8 cellular contexts compared by ENCODE assay signal in genomic region chr15:39921274-39921638, GRCh38. TPM values are rescaled to one million over a fixed set of nuclear protein-coding genes. Genes with fewer than 3 reads are reported as not detected.
DNase-seq lines count a peak whose midpoint lies in the region; ATAC-seq, FAIRE-seq and TF ChIP-seq lines count a peak whose summit lies in the region.

No MANE protein-coding gene starts in this region.

- WGBS in HepG2 (ENCODE audit: low lambda C conversion rate) = 91% methylated on average over 6 of the region's 6 CpGs

- TF ChIP-seq CTCF in HepG2 (CRISPR knock-in tag; IDR thresholded peaks at IDR 0.05) (no peak), thoracic aorta (IDR thresholded peaks at IDR 0.05) (no peak)

- TF ChIP-seq EP300 in HepG2 (IDR thresholded peaks at IDR 0.05; ENCODE audit: low read depth in 2 of 2, low read length in 2 of 2) = no peak
- TF ChIP-seq EP300 in HepG2 (CRISPR knock-in tag; IDR thresholded peaks at IDR 0.05; ENCODE audit: borderline replicate concordance) = no peak

- no peak for DNase-seq in activated CD8-positive, alpha-beta memory T cell treated with anti-CD3 and anti-CD28 coated beads, Interleukin-2, amount 10 ng/mL, durations not matched to agents 7 days and 5 days
- DNase-seq in activated CD8-positive, alpha-beta memory T cell treated with anti-CD3 and anti-CD28 coated beads for 24 hours = no peak
- no peak for DNase-seq in HepG2 (ENCODE audit: low spot score)
- no peak for DNase-seq in thoracic aorta (ENCODE audit: low spot score)
- no peak for DNase-seq in CD1c-positive myeloid dendritic cell (ENCODE audit: extremely low spot score)
- no peak for DNase-seq in DMS114 treated with DMSO at 0.1 percent for 48 hours (lab: John Stamatoyannopoulos, UW; ENCODE audit: unreplicated experiment)
- DNase-seq in GOT3 (lab: John Stamatoyannopoulos, UW) = no peak

- H3K9ac ChIP-seq in HepG2 (ENCODE audit: insufficient read depth, low read depth, low read length) = peak overlapping the region; percentile 31; the same call in 1 of the 2 replicates

- peaks cover 4 to 21% of the 10 kb centered on the region in 2 experiments; a peak in 3 of 5 replicates for H3K27me3 ChIP-seq in HepG2 (ENCODE audit: control insufficient read depth in 1 of 2, insufficient read depth in 2 of 2, low read length in 2 of 2)
- no peaks in the 10 kb centered on the region for H3K27me3 ChIP-seq in thoracic aorta (replicated peaks; ENCODE audit: insufficient read depth)

- no peaks in the 10 kb centered on the region for H3K9me3 Mint-ChIP-seq in activated CD8-positive, alpha-beta memory T cell treated with anti-CD3 and anti-CD28 coated beads, Interleukin-2, amount 10 ng/mL, durations not matched to agents 7 days and 5 days (ENCODE audit: low read depth)

- no peak for TF ChIP-seq RAD21 in HepG2 (CRISPR knock-in tag; IDR thresholded peaks at IDR 0.05)

- H4K20me1 ChIP-seq in HepG2 (ENCODE audit: insufficient read depth, low read length) = no peaks in the 10 kb centered on the region

- H3K27me3 Mint-ChIP-seq in activated CD8-positive, alpha-beta memory T cell treated with anti-CD3 and anti-CD28 coated beads, Interleukin-2, amount 10 ng/mL, durations not matched to agents 7 days and 5 days = peaks cover 55% of the 10 kb centered on the region

- no peak for FAIRE-seq in HepG2 (lab: Jason Lieb, UNC)

- intact Hi-C loops in HepG2 (cut with micrococcal nuclease; ENCODE audit: unreplicated experiment) = loop anchor here (5.0 kb wide), 1 partner anchor 34 kb away; no protein-coding TSS in a partner anchor

- H3K27ac Mint-ChIP-seq in activated CD8-positive, alpha-beta memory T cell treated with anti-CD3 and anti-CD28 coated beads, Interleukin-2, amount 10 ng/mL, durations not matched to agents 7 days and 5 days = no peak overlapping the region

- no peak for ATAC-seq in activated CD8-positive, alpha-beta memory T cell treated with anti-CD3 and anti-CD28 coated beads, Interleukin-2, amount 10 ng/mL, durations not matched to agents 7 days and 5 days
- ATAC-seq in HepG2 (no peak), thoracic aorta (ENCODE audit: insufficient number of reproducible peaks, low FRiP score, low read depth) (no peak)

- H3K4me1 Mint-ChIP-seq in activated CD8-positive, alpha-beta memory T cell treated with anti-CD3 and anti-CD28 coated beads, Interleukin-2, amount 10 ng/mL, durations not matched to agents 7 days and 5 days = peaks cover 18% of the 10 kb centered on the region

- no peaks in the 10 kb centered on the region for H3K79me2 ChIP-seq in HepG2 (ENCODE audit: insufficient read depth, low read length)

- no peaks in the 10 kb centered on the region for H3K36me3 ChIP-seq in HepG2 (replicated peaks in 1 of 2; ENCODE audit: control insufficient read depth in 1 of 2, insufficient read depth in 2 of 2, low read length in 2 of 2)
- H3K36me3 ChIP-seq in thoracic aorta = no peaks in the 10 kb centered on the region

- peak overlapping the region; percentile 54 to 71 (median 60) for H3K4me3 ChIP-seq in HepG2 (replicated peaks in 1 of 3; ENCODE audit: insufficient read depth in 1 of 3, low read depth in 2 of 3, low read length in 3 of 3)
- H3K4me3 ChIP-seq in thoracic aorta = peak overlapping the region; percentile 96

- H3K4me2 ChIP-seq in HepG2 (ENCODE audit: low read depth, low read length) = peak overlapping the region; percentile 78

- H3K9me3 ChIP-seq in HepG2 (ENCODE audit: low read length) (no peaks in the 10 kb centered on the region), thoracic aorta (no peaks in the 10 kb centered on the region)

- H3K27ac ChIP-seq in angular gyrus (ENCODE audit: low read depth, low read length) = peak overlapping the region; percentile 86
- no peak overlapping the region for H3K27ac ChIP-seq in HepG2 (ENCODE audit: extremely low read length, insufficient read depth, low read length)
- peak overlapping the region; percentile 92 to 93 for H3K27ac ChIP-seq in thoracic aorta

- H3K4me1 ChIP-seq in HepG2 (ENCODE audit: insufficient read depth, low read length) (peaks cover 19% of the 10 kb centered on the region), thoracic aorta (ENCODE audit: control insufficient read depth in 1 of 2, low read depth in 2 of 2) (peaks cover 0 to 8% of the 10 kb centered on the region in 2 donors)

- BruUV-seq in HepG2 (replicated peaks; lab: Mats Ljungman, UMichigan) = TSS peak; percentile 86

- H3K36me3 Mint-ChIP-seq in activated CD8-positive, alpha-beta memory T cell treated with anti-CD3 and anti-CD28 coated beads, Interleukin-2, amount 10 ng/mL, durations not matched to agents 7 days and 5 days = peaks cover 3% of the 10 kb centered on the region

- in situ Hi-C loops in HepG2 (cut with HindIII; ENCODE audit: extremely low pct_ligation_motif_present, low pct_unique_long_range_greater_than_20kb) = no loop called here

- CTCF ChIA-PET in activated CD8-positive, alpha-beta memory T cell treated with anti-CD3 and anti-CD28 coated beads, Interleukin-2, amount 10 ng/mL, durations not matched to agents 7 days and 5 days (lab: Charles Lee) = no interaction called here
- CTCF ChIA-PET in HepG2 (lab: Yijun Ruan, JAX; ENCODE audit: low intra/inter-chr PET ratio, low total read pairs) = no interaction called here

- peak overlapping the region; percentile 76 for H3K4me3 Mint-ChIP-seq in activated CD8-positive, alpha-beta memory T cell treated with anti-CD3 and anti-CD28 coated beads, Interleukin-2, amount 10 ng/mL, durations not matched to agents 7 days and 5 days

- TF ChIP-seq POLR2A in HepG2 (IDR thresholded peaks at IDR 0.05; ENCODE audit: insufficient read depth in 1 of 2, low read depth in 2 of 2, low read length in 2 of 2) = no peak

- POLR2A ChIA-PET in HepG2 (lab: Yijun Ruan, JAX) = interaction anchor here (2.6 kb wide), 1 partner anchor 13 kb away, joined by 15 read pairs; the partner anchor contains the start of gene EIF2AK4

- H2AFZ ChIP-seq in HepG2 (ENCODE audit: low read length) = peak overlapping the region; percentile 18

TF ChIP-seq in HepG2, 621 proteins besides CTCF, POLR2A, EP300 and RAD21 (continues in another document):
- TF ChIP-seq GATAD1 (CRISPR knock-in tag; IDR thresholded peaks at IDR 0.05) (0 out of 2 replicates have a peak, but pooled peaks have one; percentile 0), ZNF260 (CRISPR knock-in tag; IDR thresholded peaks at IDR 0.05; ENCODE audit: borderline replicate concordance, low read depth) (no peak)

RNA-seq across cellular contexts. Expression of gene GPR176, which starts 1.2 kb away (rescaled TPM):
- not detected for total RNA-seq in activated CD8-positive, alpha-beta memory T cell treated with anti-CD3 and anti-CD28 coated beads, Interleukin-2, amount 10 ng/mL, durations not matched to agents 7 days and 5 days
- total RNA-seq in HepG2 (2016; rRNA removed; fragmentation: Illumina TruSeq; extraction: Trizol) = 0.15 and 0.20 TPM in 2 replicates
- not detected in 2 replicates for total RNA-seq in HepG2 (2016; cell fraction: cytosol; rRNA removed; fragmentation: Illumina TruSeq; extraction: Trizol; ENCODE audit: low read depth)
- 0.12 and 0.24 TPM in 2 replicates for total RNA-seq in HepG2 (2016; cell fraction: insoluble cytoplasmic fraction; rRNA removed; fragmentation: Illumina TruSeq; extraction: Trizol)
- 0.19 and 0.21 TPM in 2 replicates for total RNA-seq in HepG2 (2016; cell fraction: membrane; rRNA removed; fragmentation: Illumina TruSeq; extraction: Trizol)
- 0.19 and 0.22 TPM in 2 replicates for total RNA-seq in HepG2 (2016; cell fraction: nucleus; rRNA removed; fragmentation: Illumina TruSeq; extraction: Trizol)
- 0.11 and 0.17 TPM in 2 replicates for polyA plus RNA-seq in HepG2 (2011; rRNA removed)
- polyA plus RNA-seq in HepG2 (2011; cell fraction: cytosol; rRNA removed) = 0.24 and 0.28 TPM in 2 replicates
- polyA plus RNA-seq in HepG2 (2011; cell fraction: nucleus; rRNA removed) = 0.06 and 0.12 TPM in 2 replicates
- polyA plus RNA-seq in HepG2 (2012) = 0.17 and 0.24 TPM in 2 replicates
- polyA plus RNA-seq in HepG2 (2016; cell fraction: cytosol; fragmentation: Illumina TruSeq; extraction: Trizol; ENCODE audit: low read depth) = 0.02 TPM in 1 of 2 replicates, not detected in the other
- polyA plus RNA-seq in HepG2 (2016; cell fraction: insoluble cytoplasmic fraction; fragmentation: Illumina TruSeq; extraction: Trizol; ENCODE audit: low read depth) = 0.05 and 0.16 TPM in 2 replicates
- polyA plus RNA-seq in HepG2 (2016; cell fraction: membrane; fragmentation: Illumina TruSeq; extraction: Trizol; ENCODE audit: low read depth) = 0.05 and 0.16 TPM in 2 replicates
- 0.24 TPM in 1 of 2 replicates, not detected in the other for polyA plus RNA-seq in HepG2 (2016; cell fraction: nucleus; fragmentation: Illumina TruSeq; extraction: Trizol; ENCODE audit: insufficient read depth, low read depth)
- 2.2 and 40.9 TPM in 2 replicates for polyA minus RNA-seq in HepG2 (2011; rRNA and poly(A)+ RNA removed; ENCODE audit: low replicate concordance)
- polyA minus RNA-seq in HepG2 (2011; cell fraction: cytosol; rRNA and poly(A)+ RNA removed) = not detected in 2 replicates
- 0.37 and 0.39 TPM in 2 replicates for polyA minus RNA-seq in HepG2 (2011; cell fraction: nucleus; rRNA and poly(A)+ RNA removed)
- total RNA-seq in thoracic aorta = 10 to 100 TPM; 43.0 to 88.0 TPM

RNA-seq across cellular contexts. Expression of gene EIF2AK4, which starts 12.7 kb away (rescaled TPM):
- 10 to 100 TPM; 21.3 to 24.0 TPM for total RNA-seq in activated CD8-positive, alpha-beta memory T cell treated with anti-CD3 and anti-CD28 coated beads, Interleukin-2, amount 10 ng/mL, durations not matched to agents 7 days and 5 days
- total RNA-seq in HepG2 (2016; rRNA removed; fragmentation: Illumina TruSeq; extraction: Trizol) = 58.9 and 87.3 TPM in 2 replicates
- total RNA-seq in HepG2 (2016; cell fraction: cytosol; rRNA removed; fragmentation: Illumina TruSeq; extraction: Trizol; ENCODE audit: low read depth) = 21.6 and 23.6 TPM in 2 replicates
- 64.0 and 92.3 TPM in 2 replicates for total RNA-seq in HepG2 (2016; cell fraction: insoluble cytoplasmic fraction; rRNA removed; fragmentation: Illumina TruSeq; extraction: Trizol)
- total RNA-seq in HepG2 (2016; cell fraction: membrane; rRNA removed; fragmentation: Illumina TruSeq; extraction: Trizol) = 53.8 and 56.3 TPM in 2 replicates
- 43.7 and 47.1 TPM in 2 replicates for total RNA-seq in HepG2 (2016; cell fraction: nucleus; rRNA removed; fragmentation: Illumina TruSeq; extraction: Trizol)
- polyA plus RNA-seq in HepG2 (2011; rRNA removed) = 52.0 and 62.3 TPM in 2 replicates
- polyA plus RNA-seq in HepG2 (2011; cell fraction: cytosol; rRNA removed) = 41.9 and 51.7 TPM in 2 replicates
- 30.6 and 34.3 TPM in 2 replicates for polyA plus RNA-seq in HepG2 (2011; cell fraction: nucleus; rRNA removed)
- polyA plus RNA-seq in HepG2 (2012) = 43.5 and 57.9 TPM in 2 replicates
- polyA plus RNA-seq in HepG2 (2016; cell fraction: cytosol; fragmentation: Illumina TruSeq; extraction: Trizol; ENCODE audit: low read depth) = 12.7 and 14.9 TPM in 2 replicates
- 77.8 and 78.4 TPM in 2 replicates for polyA plus RNA-seq in HepG2 (2016; cell fraction: insoluble cytoplasmic fraction; fragmentation: Illumina TruSeq; extraction: Trizol; ENCODE audit: low read depth)
- 35.6 and 35.9 TPM in 2 replicates for polyA plus RNA-seq in HepG2 (2016; cell fraction: membrane; fragmentation: Illumina TruSeq; extraction: Trizol; ENCODE audit: low read depth)
- 47.7 and 49.8 TPM in 2 replicates for polyA plus RNA-seq in HepG2 (2016; cell fraction: nucleus; fragmentation: Illumina TruSeq; extraction: Trizol; ENCODE audit: insufficient read depth, low read depth)
- 60.5 and 98.2 TPM in 2 replicates for polyA minus RNA-seq in HepG2 (2011; rRNA and poly(A)+ RNA removed; ENCODE audit: low replicate concordance)
- polyA minus RNA-seq in HepG2 (2011; cell fraction: cytosol; rRNA and poly(A)+ RNA removed) = 40.2 and 44.5 TPM in 2 replicates
- 128 and 137 TPM in 2 replicates for polyA minus RNA-seq in HepG2 (2011; cell fraction: nucleus; rRNA and poly(A)+ RNA removed)
- 10 to 100 TPM; 29.9 to 33.7 TPM for total RNA-seq in thoracic aorta

Comparison
In these comparisons a context has a peak if more than half of its experiments do, and no peak if none do; other contexts are left out.
1. RNA of gene GPR176, which starts 1.2 kb away (total RNA-seq): 43.0 to 88.0 TPM in thoracic aorta; 0.12 to 0.24 TPM in HepG2 and not detected in activated CD8-positive, alpha-beta memory T cell treated with anti-CD3 and anti-CD28 coated beads, Interleukin-2, amount 10 ng/mL, durations not matched to agents 7 days and 5 days; every median in the first group is over 10 times any median in the second.